ENCODE assay signal across 1 cellular context in genomic region chr19:18477974-18478373, GRCh38.
A peak's percentile ranks its signal among the peaks of the same experiment; 100 is the strongest.
TF ChIP-seq lines count a peak whose summit lies in the region.

No MANE protein-coding gene starts in this region.

TF ChIP-seq in K562, 482 proteins besides CTCF, POLR2A, EP300 and RAD21 (continued from another document and continues in another):
- TF ChIP-seq XRCC5 (IDR thresholded peaks at IDR 0.05; ENCODE audit: low read depth, low read length) (no peak), BRD9 (IDR thresholded peaks at IDR 0.05; ENCODE audit: low read depth, partially characterized antibody) (no peak), ZBTB33 (CRISPR knock-in tag; IDR thresholded peaks at IDR 0.05) (no peak), TBP (optimal IDR thresholded peaks at IDR 0.05; ENCODE audit: low read depth, low read length) (no peak), ZNF449 (CRISPR knock-in tag; IDR thresholded peaks at IDR 0.05) (0 out of 2 replicates have a peak, but pooled peaks have one; percentile 69), MXD1 (CRISPR knock-in tag; IDR thresholded peaks at IDR 0.05; ENCODE audit: borderline replicate concordance, poor library complexity, severe bottlenecking) (no peak), FOXA3 (CRISPR knock-in tag; conservative IDR thresholded peaks at IDR 0.05 in 1 of 2, IDR thresholded peaks at IDR 0.05 in 1 of 2) (no peak), ZNF253 (CRISPR knock-in tag; conservative IDR thresholded peaks at IDR 0.05) (no peak), ZBTB26 (CRISPR knock-in tag; IDR thresholded peaks at IDR 0.05) (no peak), CREB3L1 (IDR thresholded peaks at IDR 0.05; ENCODE audit: borderline replicate concordance, low read depth) (no peak), SREBF2 (CRISPR knock-in tag; IDR thresholded peaks at IDR 0.05) (no peak), USF2 (CRISPR knock-in tag; IDR thresholded peaks at IDR 0.05) (no peak), ARID3A (IDR thresholded peaks at IDR 0.05; ENCODE audit: borderline replicate concordance, low read depth, low read length) (no peak), CBFB (CRISPR knock-in tag; IDR thresholded peaks at IDR 0.05) (no peak), BCOR (IDR thresholded peaks at IDR 0.05) (no peak), GTF2F1 (IDR thresholded peaks at IDR 0.05; ENCODE audit: low read depth, low read length) (no peak), MAX (CRISPR knock-in tag; IDR thresholded peaks at IDR 0.05) (no peak), GABPB2 (CRISPR knock-in tag; conservative IDR thresholded peaks at IDR 0.05) (no peak), SMARCA4 (IDR thresholded peaks at IDR 0.05) (no peak), ZNF76 (CRISPR knock-in tag; IDR thresholded peaks at IDR 0.05; ENCODE audit: borderline replicate concordance) (peak; percentile 50; the same call in 1 of the 2 replicates), EHMT2 (IDR thresholded peaks at IDR 0.05) (no peak), ZBTB49 (CRISPR knock-in tag; IDR thresholded peaks at IDR 0.05; ENCODE audit: borderline replicate concordance) (no peak), BRCA1 (IDR thresholded peaks at IDR 0.05) (no peak), BRCA1 (CRISPR knock-in tag; IDR thresholded peaks at IDR 0.05) (no peak), ZBTB5 (IDR thresholded peaks at IDR 0.05) (no peak), IRF2 (CRISPR knock-in tag; IDR thresholded peaks at IDR 0.05) (no peak), HOMEZ (CRISPR knock-in tag; IDR thresholded peaks at IDR 0.05) (no peak), SIN3A (IDR thresholded peaks at IDR 0.05; ENCODE audit: borderline replicate concordance in 2 of 2, control insufficient read depth in 1 of 2, low read depth in 2 of 2, low read length in 2 of 2) (no peak), HDAC6 (IDR thresholded peaks at IDR 0.05; ENCODE audit: low read depth, low read length) (no peak), POU5F1 (IDR thresholded peaks at IDR 0.05; ENCODE audit: borderline replicate concordance, low read depth, low read length, partially characterized antibody) (no peak), ZNF785 (CRISPR knock-in tag; IDR thresholded peaks at IDR 0.05) (no peak), MAZ (CRISPR knock-in tag; conservative IDR thresholded peaks at IDR 0.05 in 1 of 2, IDR thresholded peaks at IDR 0.05 in 1 of 2) (peak in 1 of 2 experiments; percentile 54; a peak in 2 of 4 replicates), CAMTA2 (CRISPR knock-in tag; conservative IDR thresholded peaks at IDR 0.05) (no peak), IFI16 (CRISPR knock-in tag; IDR thresholded peaks at IDR 0.05) (no peak), ZNF583 (CRISPR knock-in tag; IDR thresholded peaks at IDR 0.05) (peak; percentile 23; the same call in 1 of the 2 replicates), CBX8 (IDR thresholded peaks at IDR 0.05; ENCODE audit: borderline replicate concordance, extremely low read depth, low read depth, low read length, poor library complexity, severe bottlenecking) (no peak), DNMT1 (IDR thresholded peaks at IDR 0.05) (no peak), CSDE1 (IDR thresholded peaks at IDR 0.05) (no peak), GABPA (tag; conservative IDR thresholded peaks at IDR 0.05; ENCODE audit: low read depth) (no peak), PBX2 (CRISPR knock-in tag; IDR thresholded peaks at IDR 0.05; ENCODE audit: low read depth) (no peak), PBX2 (tag; conservative IDR thresholded peaks at IDR 0.05; ENCODE audit: low read depth) (no peak), FOXM1 (IDR thresholded peaks at IDR 0.05; ENCODE audit: low read depth) (no peak), FOXM1 (CRISPR knock-in tag; IDR thresholded peaks at IDR 0.05; ENCODE audit: low read depth) (no peak), BDP1 (IDR thresholded peaks at IDR 0.05; ENCODE audit: insufficient read depth, insufficient read length) (no peak), MYC (IDR thresholded peaks at IDR 0.05; ENCODE audit: low read depth, low read length) (no peak), MYC (CRISPR knock-in tag; IDR thresholded peaks at IDR 0.05; ENCODE audit: borderline replicate concordance, low read depth) (no peak), CREBBP (IDR thresholded peaks at IDR 0.05; ENCODE audit: low read depth, low read length) (no peak), ZNF134 (CRISPR knock-in tag; conservative IDR thresholded peaks at IDR 0.05) (no peak), POLR2B (IDR thresholded peaks at IDR 0.05; ENCODE audit: low read depth, partially characterized antibody) (no peak)
